ENCODE assay signal across 2 cellular contexts in the genomic region with DNA sequence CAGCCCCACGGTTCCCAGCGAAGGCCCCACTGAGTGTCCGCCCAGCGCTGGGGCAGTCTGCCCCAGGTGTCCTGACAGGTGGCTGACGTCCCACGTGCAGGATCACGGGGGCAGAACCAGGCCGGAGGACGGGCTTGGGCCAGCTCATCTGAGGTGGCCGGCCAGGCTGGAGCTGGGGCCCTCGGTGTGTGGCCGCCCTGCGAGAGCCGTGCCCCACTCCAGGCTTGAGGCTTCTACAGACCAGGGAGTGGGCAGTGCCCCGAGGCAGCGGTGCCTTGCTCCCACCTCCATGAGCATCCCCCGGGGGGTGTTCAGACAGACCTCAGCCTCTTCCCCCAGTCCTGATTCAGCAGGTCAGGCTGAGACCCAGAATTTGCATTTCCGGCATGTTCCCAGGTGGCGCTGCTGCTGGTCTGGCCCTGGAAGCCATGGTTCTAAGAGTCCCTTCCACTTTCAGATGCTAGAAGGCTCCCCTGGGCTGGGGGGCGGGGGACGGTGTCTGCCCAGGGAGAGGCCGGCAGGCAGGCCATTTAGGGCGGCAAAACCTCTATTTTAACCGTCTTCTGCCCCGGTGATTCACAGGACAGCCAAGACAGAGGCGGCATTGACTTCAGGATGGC.
TF ChIP-seq lines count a peak whose summit lies in the region.

No MANE protein-coding gene starts in this region.

TF ChIP-seq in GM23338, 12 proteins besides CTCF, POLR2A, EP300 and RAD21 (continued from another document):
- no peak for TF ChIP-seq EZH2 (IDR thresholded peaks at IDR 0.05; ENCODE audit: low read depth, unreplicated experiment)

TF ChIP-seq in WTC11, 78 proteins besides CTCF, POLR2A, EP300 and RAD21 (continued from another document):
- TF ChIP-seq, protein P1, sequence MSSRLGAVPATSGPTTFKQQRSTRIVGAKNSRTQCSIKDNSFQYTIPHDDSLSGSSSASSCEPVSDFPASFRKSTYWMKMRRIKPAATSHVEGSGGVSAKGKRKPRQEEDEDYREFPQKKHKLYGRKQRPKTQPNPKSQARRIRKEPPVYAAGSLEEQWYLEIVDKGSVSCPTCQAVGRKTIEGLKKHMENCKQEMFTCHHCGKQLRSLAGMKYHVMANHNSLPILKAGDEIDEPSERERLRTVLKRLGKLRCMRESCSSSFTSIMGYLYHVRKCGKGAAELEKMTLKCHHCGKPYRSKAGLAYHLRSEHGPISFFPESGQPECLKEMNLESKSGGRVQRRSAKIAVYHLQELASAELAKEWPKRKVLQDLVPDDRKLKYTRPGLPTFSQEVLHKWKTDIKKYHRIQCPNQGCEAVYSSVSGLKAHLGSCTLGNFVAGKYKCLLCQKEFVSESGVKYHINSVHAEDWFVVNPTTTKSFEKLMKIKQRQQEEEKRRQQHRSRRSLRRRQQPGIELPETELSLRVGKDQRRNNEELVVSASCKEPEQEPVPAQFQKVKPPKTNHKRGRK (CRISPR knock-in tag; IDR thresholded peaks at IDR 0.05; ENCODE audit: borderline replicate concordance) = no peak
- TF ChIP-seq, protein P2, sequence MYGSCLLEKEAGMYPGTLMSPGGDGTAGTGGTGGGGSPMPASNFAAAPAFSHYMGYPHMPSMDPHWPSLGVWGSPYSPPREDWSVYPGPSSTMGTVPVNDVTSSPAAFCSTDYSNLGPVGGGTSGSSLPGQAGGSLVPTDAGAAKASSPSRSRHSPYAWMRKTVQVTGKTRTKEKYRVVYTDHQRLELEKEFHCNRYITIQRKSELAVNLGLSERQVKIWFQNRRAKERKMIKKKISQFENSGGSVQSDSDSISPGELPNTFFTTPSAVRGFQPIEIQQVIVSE (CRISPR knock-in tag; IDR thresholded peaks at IDR 0.05; ENCODE audit: borderline replicate concordance) = no peak
- TF ChIP-seq, protein P3, sequence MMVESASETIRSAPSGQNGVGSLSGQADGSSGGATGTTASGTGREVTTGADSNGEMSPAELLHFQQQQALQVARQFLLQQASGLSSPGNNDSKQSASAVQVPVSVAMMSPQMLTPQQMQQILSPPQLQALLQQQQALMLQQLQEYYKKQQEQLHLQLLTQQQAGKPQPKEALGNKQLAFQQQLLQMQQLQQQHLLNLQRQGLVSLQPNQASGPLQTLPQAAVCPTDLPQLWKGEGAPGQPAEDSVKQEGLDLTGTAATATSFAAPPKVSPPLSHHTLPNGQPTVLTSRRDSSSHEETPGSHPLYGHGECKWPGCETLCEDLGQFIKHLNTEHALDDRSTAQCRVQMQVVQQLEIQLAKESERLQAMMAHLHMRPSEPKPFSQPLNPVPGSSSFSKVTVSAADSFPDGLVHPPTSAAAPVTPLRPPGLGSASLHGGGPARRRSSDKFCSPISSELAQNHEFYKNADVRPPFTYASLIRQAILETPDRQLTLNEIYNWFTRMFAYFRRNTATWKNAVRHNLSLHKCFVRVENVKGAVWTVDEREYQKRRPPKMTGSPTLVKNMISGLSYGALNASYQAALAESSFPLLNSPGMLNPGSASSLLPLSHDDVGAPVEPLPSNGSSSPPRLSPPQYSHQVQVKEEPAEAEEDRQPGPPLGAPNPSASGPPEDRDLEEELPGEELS (CRISPR knock-in tag; IDR thresholded peaks at IDR 0.05) = no peak
- TF ChIP-seq TCF7 (CRISPR knock-in tag; IDR thresholded peaks at IDR 0.05; ENCODE audit: low read depth) (no peak), SP1 (CRISPR knock-in tag; conservative IDR thresholded peaks at IDR 0.05) (no peak), MXD4 (CRISPR knock-in tag; IDR thresholded peaks at IDR 0.05; ENCODE audit: borderline replicate concordance) (no peak)
